ENCODE assay signal across 1 cellular context in genomic region chr17:17061516-17061915, GRCh38.
TF ChIP-seq lines count a peak whose summit lies in the region.

No MANE protein-coding gene starts in this region.

TF ChIP-seq in IMR-90, 13 proteins besides CTCF, POLR2A, EP300 and RAD21:
- TF ChIP-seq MAZ (IDR thresholded peaks at IDR 0.05; ENCODE audit: borderline replicate concordance, low read depth, low read length): no peak
- no peak for TF ChIP-seq CEBPB (IDR thresholded peaks at IDR 0.05; ENCODE audit: low read depth, low read length)
- no peak for TF ChIP-seq RFX5 (IDR thresholded peaks at IDR 0.05; ENCODE audit: low read depth, low read length)
- no peak for TF ChIP-seq SMC3 (IDR thresholded peaks at IDR 0.05; ENCODE audit: low read depth, low read length)
- TF ChIP-seq FOS (IDR thresholded peaks at IDR 0.05; ENCODE audit: low read depth, low read length): no peak
- no peak for TF ChIP-seq USF2 (IDR thresholded peaks at IDR 0.05; ENCODE audit: low read depth, low read length)
- no peak for TF ChIP-seq MAFK (IDR thresholded peaks at IDR 0.05; ENCODE audit: low read depth, low read length)
- no peak for TF ChIP-seq CHD1 (IDR thresholded peaks at IDR 0.05; ENCODE audit: low read depth, low read length)
- TF ChIP-seq ELK1 (IDR thresholded peaks at IDR 0.05; ENCODE audit: borderline replicate concordance, low read depth, low read length): no peak
- TF ChIP-seq MXI1 (IDR thresholded peaks at IDR 0.05; ENCODE audit: borderline replicate concordance, low read depth, low read length): no peak
- no peak for TF ChIP-seq NFE2L2 (IDR thresholded peaks at IDR 0.05; ENCODE audit: low read depth, low read length)
- no peak for TF ChIP-seq BHLHE40 (IDR thresholded peaks at IDR 0.05; ENCODE audit: low read depth, low read length)
